Comparison of ENCODE assay signal across 25 cellular contexts in genomic region chr5:27908341-27908740, GRCh38.
A peak's percentile ranks its signal among the peaks of the same experiment; 100 is the strongest.
DNase-seq lines count a peak whose midpoint lies in the region; ATAC-seq, FAIRE-seq and TF ChIP-seq lines count a peak whose summit lies in the region.
"Had no signal": no experiment of that assay in that cellular context is flagged by ENCODE, and none has a peak within 500 bp of the region (broad histone marks: within the 10 kb centered on the region; RNA-seq: fewer than 3 reads in every experiment).

No MANE protein-coding gene starts in this region.

- no peak for TF ChIP-seq RAD21 in A549 (conservative IDR thresholded peaks at IDR 0.05 in 1 of 2, IDR thresholded peaks at IDR 0.05 in 1 of 2)

- dilution Hi-C loops in endothelial cell of umbilical vein (cut with MboI; ENCODE audit: extremely low pct_ligation_motif_present, low sequenced_read_pairs), result no loop called here

- H3K9me3 ChIP-seq in A549 (no peaks in the 10 kb centered on the region), endothelial cell of umbilical vein (replicated peaks; ENCODE audit: control insufficient read depth, insufficient read depth, low read length) (peaks cover 2% of the 10 kb centered on the region), testis (no peaks in the 10 kb centered on the region)
- H3K9me3 ChIP-seq: BLaER1, SJCRH30 had no signal

- no peak overlapping the region for H2AFZ ChIP-seq in endothelial cell of umbilical vein (ENCODE audit: low read depth, low read length)

- DNase-seq in A549 (ENCODE audit: low read depth in 1 of 2, low spot score in 1 of 2), result no peak
- DNase-seq in H54 (ENCODE audit: insufficient read length, low spot score), result no peak
- DNase-seq in RPMI7951 (ENCODE audit: low read depth), result peak; percentile 24
- no peak for DNase-seq in endothelial cell of umbilical vein (ENCODE audit: low read depth, low spot score)
- DNase-seq in testis, result no peak
- DNase-seq in SIG-M5 (lab: John Stamatoyannopoulos, UW), result no peak
- DNase-seq in GM03348 (ENCODE audit: low spot score), result no peak
- DNase-seq in stimulated activated CD4-positive, alpha-beta T cell treated with anti-CD3 and anti-CD28 coated beads, Interleukin-15, amount 100 ng/mL, for 24 hours, result no peak
- DNase-seq: 8988T; Caco-2; CD4-positive, alpha-beta T cell; DMS 273 treated with DMSO at 0.1 percent for 48 hours; DND-41; KBM-7; NCI-H1048; NCI-H1417; NCI-H1694 treated with DMSO at 0.1 percent for 48 hours; NCI-H2081; NCI-H226; NCI-H510A; NCI-H69; SJCRH30; T-cell had no signal

- H3K36me3 ChIP-seq in endothelial cell of umbilical vein (ENCODE audit: control insufficient read depth in 2 of 2, extremely low read depth in 1 of 2, insufficient read depth in 2 of 2, low read length in 2 of 2) (no peaks in the 10 kb centered on the region), testis (ENCODE audit: low read depth, missing control alignments) (no peaks in the 10 kb centered on the region)
- H3K36me3 ChIP-seq: BLaER1, SJCRH30 had no signal

- H3K4me3 ChIP-seq in A549 (no peak overlapping the region), endothelial cell of umbilical vein (replicated peaks in 1 of 3; ENCODE audit: insufficient read depth in 1 of 3, low read depth in 1 of 3, low read length in 3 of 3) (no peak overlapping the region), testis (no peak overlapping the region)
- H3K4me3 ChIP-seq: BLaER1, SJCRH30 had no signal

- TF ChIP-seq EP300 in A549 (IDR thresholded peaks at IDR 0.05), result no peak

- WGBS in A549 (ENCODE audit: missing lambda C conversion rate), result 66% methylated on average over 5 of the region's 5 CpGs
- WGBS in testis, 2 donors, result 65% methylated on average over 5 of the region's 5 CpGs

- no peak overlapping the region for H3K27ac ChIP-seq in A549
- no peak overlapping the region for H3K27ac ChIP-seq in endothelial cell of umbilical vein (ENCODE audit: insufficient read depth, low read depth, low read length)
- H3K27ac ChIP-seq in testis, result no peak overlapping the region
- H3K27ac ChIP-seq: BLaER1, SJCRH30 had no signal

- H3K9ac ChIP-seq in endothelial cell of umbilical vein (replicated peaks; ENCODE audit: extremely low read depth, insufficient read depth, low read length), result no peak overlapping the region
- H3K9ac ChIP-seq: BLaER1 had no signal

- H3K79me2 ChIP-seq in endothelial cell of umbilical vein (ENCODE audit: control insufficient read depth, insufficient read depth, low read length), result no peaks in the 10 kb centered on the region

- intact Hi-C loops in endothelial cell of umbilical vein (cut with micrococcal nuclease), result no loop called here
- intact Hi-C loops in testis (cut with DNase I; ENCODE audit: low total_unique reads), result no loop called here

- POLR2A ChIA-PET in A549 (lab: Yijun Ruan, JAX), result no interaction called here
- POLR2A ChIA-PET in endothelial cell of umbilical vein (lab: Charles Lee), result no interaction called here

- no peak for ATAC-seq in A549
- ATAC-seq: Panc1, T-cell had no signal

- H3K9me1 ChIP-seq in endothelial cell of umbilical vein (replicated peaks; ENCODE audit: control insufficient read depth, extremely low read depth, insufficient read depth, low read length), result no peaks in the 10 kb centered on the region

- no peaks in the 10 kb centered on the region for H4K20me1 ChIP-seq in endothelial cell of umbilical vein (replicated peaks; ENCODE audit: control insufficient read depth, extremely low read depth, insufficient read depth, low read length)
- H4K20me1 ChIP-seq: BLaER1 had no signal

- no peak for TF ChIP-seq POLR2A in A549 (IDR thresholded peaks at IDR 0.05; ENCODE audit: low read length)
- TF ChIP-seq POLR2A in H54 (IDR thresholded peaks at IDR 0.05; ENCODE audit: low read depth, low read length), result no peak
- TF ChIP-seq POLR2A in endothelial cell of umbilical vein (IDR thresholded peaks at IDR 0.05; ENCODE audit: low read depth, low read length), result no peak
- TF ChIP-seq POLR2A in testis (IDR thresholded peaks at IDR 0.05), result no peak

- CTCF ChIA-PET in A549 (lab: Yijun Ruan, JAX) (no interaction called here), endothelial cell of umbilical vein (lab: Charles Lee) (no interaction called here)

- H3K4me2 ChIP-seq in A549, result no peak overlapping the region
- no peak overlapping the region for H3K4me2 ChIP-seq in endothelial cell of umbilical vein (ENCODE audit: insufficient read depth, low read length)
- H3K4me2 ChIP-seq: BLaER1 had no signal

- H3K27me3 ChIP-seq in endothelial cell of umbilical vein (ENCODE audit: control insufficient read depth in 2 of 2, insufficient read depth in 2 of 2, low read length in 2 of 2) (no peaks in the 10 kb centered on the region), testis (no peaks in the 10 kb centered on the region)
- H3K27me3 ChIP-seq: BLaER1, SJCRH30 had no signal

- peaks cover 27% of the 10 kb centered on the region for H3K4me1 ChIP-seq in A549
- H3K4me1 ChIP-seq in endothelial cell of umbilical vein (ENCODE audit: control insufficient read depth, extremely low read depth, insufficient read depth, low read length), result no peaks in the 10 kb centered on the region
- H3K4me1 ChIP-seq in testis, result no peaks in the 10 kb centered on the region
- H3K4me1 ChIP-seq: BLaER1, SJCRH30 had no signal

- FAIRE-seq in A549 (lab: Jason Lieb, UNC), result no peak
- FAIRE-seq in H54 (lab: Jason Lieb, UNC), result peak; percentile 36
- FAIRE-seq in endothelial cell of umbilical vein (lab: Jason Lieb, UNC), result no peak

- TF ChIP-seq CTCF in A549 (IDR thresholded peaks at IDR 0.05), result no peak
- TF ChIP-seq CTCF in endothelial cell of umbilical vein (IDR thresholded peaks at IDR 0.05; ENCODE audit: extremely low read depth in 1 of 2, insufficient read depth in 1 of 2, low read depth in 1 of 2, low read length in 2 of 2), result no peak
- TF ChIP-seq CTCF in testis (IDR thresholded peaks at IDR 0.05), result no peak

- no TSS peak for BruUV-seq in endothelial cell of umbilical vein (replicated peaks; lab: Mats Ljungman, UMichigan)

TF ChIP-seq in A549, 52 proteins besides CTCF, POLR2A, EP300 and RAD21:
- TF ChIP-seq FOSL2 (IDR thresholded peaks at IDR 0.05) (no peak), FOSL2 (CRISPR knock-in tag; IDR thresholded peaks at IDR 0.05) (0 out of 2 replicates have a peak, but pooled peaks have one; percentile 29), HEYL (CRISPR knock-in tag; IDR thresholded peaks at IDR 0.05) (no peak)

TF ChIP-seq in endothelial cell of umbilical vein, 7 proteins besides CTCF, POLR2A, EP300 and RAD21:
- TF ChIP-seq JUN (IDR thresholded peaks at IDR 0.05; ENCODE audit: borderline replicate concordance, insufficient read depth, insufficient read length, low read depth), result peak; percentile 6
- TF ChIP-seq MAX (IDR thresholded peaks at IDR 0.05; ENCODE audit: insufficient read depth, insufficient read length), result no peak
